Comparison of ENCODE assay signal across 19 cellular contexts in genomic region chr7:71695189-71695588, GRCh38.
A peak's percentile ranks its signal among the peaks of the same experiment; 100 is the strongest.
DNase-seq lines count a peak whose midpoint lies in the region; TF ChIP-seq lines count a peak whose summit lies in the region.
"Had no signal": no experiment of that assay in that cellular context is flagged by ENCODE, and none has a peak within 500 bp of the region (broad histone marks: within the 10 kb centered on the region; RNA-seq: fewer than 3 reads in every experiment).

No MANE protein-coding gene starts in this region.

- 72 to 89% (median 82%) methylated on average over 2 of the region's 2 CpGs for WGBS in ovary, 3 donors

- peaks cover 5% of the 10 kb centered on the region for H3K4me1 Mint-ChIP-seq in osteocyte (ENCODE audit: unreplicated experiment)
- H3K4me1 Mint-ChIP-seq: GM23338 had no signal

- no peak overlapping the region for H3K4me3 ChIP-seq in osteoblast (ENCODE audit: insufficient read depth, low read length)
- no peak overlapping the region for H3K4me3 ChIP-seq in ovary
- H3K4me3 ChIP-seq: BLaER1, GM23338, SK-N-MC had no signal

- no peaks in the 10 kb centered on the region for H3K27me3 Mint-ChIP-seq in osteocyte (ENCODE audit: unreplicated experiment)

- no peaks in the 10 kb centered on the region for H3K36me3 Mint-ChIP-seq in osteocyte (ENCODE audit: unreplicated experiment)
- H3K36me3 Mint-ChIP-seq: CD8-positive, alpha-beta T cell had no signal

- no peak overlapping the region for H3K4me3 Mint-ChIP-seq in osteocyte (ENCODE audit: unreplicated experiment)
- H3K4me3 Mint-ChIP-seq: CD8-positive, alpha-beta T cell; GM23338 had no signal

- DNase-seq in D341Med (ENCODE audit: low spot score) = peak; percentile 56
- DNase-seq in NCI-H1694 treated with DMSO at 0.1 percent for 48 hours (lab: John Stamatoyannopoulos, UW) = peak; percentile 82
- DNase-seq in astrocyte of the hippocampus (ENCODE audit: low read depth, low spot score) = peak; percentile 35
- peak; percentile 70 for DNase-seq in osteocyte (ENCODE audit: extremely low spot score, unreplicated experiment)
- DNase-seq in osteoblast (ENCODE audit: insufficient read length, low spot score, missing footprints) = no peak
- DNase-seq in LoVo (ENCODE audit: low spot score) = no peak
- no peak for DNase-seq in ovary
- DNase-seq: Calu3; CD8-positive, alpha-beta T cell; DMS79; Kasumi-1; NCI-H1105; NCI-H187; NCI-H2107; NCI-H345; Right ventricle myocardium superior had no signal

- no peaks in the 10 kb centered on the region for H3K36me3 ChIP-seq in osteoblast (ENCODE audit: insufficient read depth, low read length)
- no peaks in the 10 kb centered on the region for H3K36me3 ChIP-seq in ovary
- H3K36me3 ChIP-seq: BLaER1 had no signal

- intact Hi-C loops in ovary (cut with DNase I) = no loop called here

- H3K27me3 ChIP-seq in osteoblast (ENCODE audit: insufficient read depth, low read length) = no peaks in the 10 kb centered on the region
- no peaks in the 10 kb centered on the region for H3K27me3 ChIP-seq in ovary
- H3K27me3 ChIP-seq: BLaER1 had no signal

- H3K4me2 ChIP-seq in osteoblast (ENCODE audit: insufficient read depth, low read length) = no peak overlapping the region
- H3K4me2 ChIP-seq: BLaER1, GM23338 had no signal

- no peak overlapping the region for H3K27ac ChIP-seq in osteoblast (ENCODE audit: low read depth, low read length)
- no peak overlapping the region for H3K27ac ChIP-seq in ovary
- H3K27ac ChIP-seq: BLaER1, SK-N-MC had no signal

- no peak for TF ChIP-seq EP300 in ovary (IDR thresholded peaks at IDR 0.05)

- no peaks in the 10 kb centered on the region for H3K9me3 ChIP-seq in osteoblast (ENCODE audit: low read depth, low read length)
- no peaks in the 10 kb centered on the region for H3K9me3 ChIP-seq in ovary
- H3K9me3 ChIP-seq: BLaER1 had no signal

- no peak overlapping the region for H3K27ac Mint-ChIP-seq in osteocyte (ENCODE audit: unreplicated experiment)
- H3K27ac Mint-ChIP-seq: CD8-positive, alpha-beta T cell; GM23338 had no signal

- no peaks in the 10 kb centered on the region for H4K20me1 ChIP-seq in osteoblast (ENCODE audit: insufficient read depth, low read length)
- H4K20me1 ChIP-seq: BLaER1 had no signal

- no peak for TF ChIP-seq POLR2A in ovary (IDR thresholded peaks at IDR 0.05)

- H3K9me3 Mint-ChIP-seq in osteocyte (ENCODE audit: unreplicated experiment) = peaks cover 14% of the 10 kb centered on the region

- TF ChIP-seq CTCF in osteocyte (IDR thresholded peaks at IDR 0.05) (no peak), osteoblast (IDR thresholded peaks at IDR 0.05; ENCODE audit: extremely low read depth, low read depth, low read length) (no peak), ovary (IDR thresholded peaks at IDR 0.05) (no peak)

- H3K79me2 ChIP-seq in osteoblast (ENCODE audit: insufficient read depth, low read length) = no peaks in the 10 kb centered on the region

- H3K4me1 ChIP-seq in osteoblast (ENCODE audit: insufficient read depth, low read length) = no peaks in the 10 kb centered on the region
- no peaks in the 10 kb centered on the region for H3K4me1 ChIP-seq in ovary (ENCODE audit: insufficient read depth)
- H3K4me1 ChIP-seq: BLaER1 had no signal

- no peak overlapping the region for H2AFZ ChIP-seq in osteoblast (ENCODE audit: low read length)
- H2AFZ ChIP-seq: GM23338 had no signal

Comparison
In these comparisons a context has a peak if more than half of its experiments do, and no peak if none do; other contexts are left out.
1. DNase-seq: peak in D341Med (single experiment), NCI-H1694 treated with DMSO at 0.1 percent for 48 hours (single experiment), astrocyte of the hippocampus (single experiment) and osteocyte (single experiment); none in osteoblast (single experiment), LoVo (single experiment) and ovary (0 of 5).